Comparison of ENCODE assay signal across 8 cellular contexts in the genomic region with DNA sequence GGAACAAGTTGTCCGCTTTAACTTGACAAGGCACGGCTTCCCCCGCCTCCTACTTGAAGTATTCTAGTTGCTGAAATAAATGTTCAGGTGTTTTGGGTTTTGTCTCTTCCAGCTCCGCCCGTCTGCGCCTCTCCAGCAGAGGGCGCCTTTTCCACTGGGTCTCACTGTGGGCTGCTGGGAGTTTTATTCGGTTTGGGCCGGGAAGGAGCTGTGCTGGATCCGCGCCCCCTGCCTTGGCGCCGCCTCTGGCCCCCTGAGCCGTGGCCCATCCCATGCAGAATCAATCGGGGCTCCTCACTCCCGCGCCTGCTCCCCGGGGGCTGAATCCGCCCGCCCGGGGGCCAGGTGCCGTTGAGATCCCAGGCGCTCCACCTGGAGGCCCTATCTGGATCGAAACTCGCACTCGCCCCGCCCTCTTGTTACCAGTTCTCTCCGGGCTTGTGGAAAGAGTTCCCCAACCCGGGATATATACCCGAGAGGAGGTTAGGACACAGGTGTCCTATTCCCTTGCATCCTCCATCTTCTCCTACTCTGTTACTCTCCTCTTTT. TPM values are rescaled to one million over a fixed set of nuclear protein-coding genes. Genes with fewer than 3 reads are reported as not detected.
A peak's percentile ranks its signal among the peaks of the same experiment; 100 is the strongest.
DNase-seq lines count a peak whose midpoint lies in the region; ATAC-seq and TF ChIP-seq lines count a peak whose summit lies in the region.

No MANE protein-coding gene starts in this region.

- H3K23me2 ChIP-seq in H9 (ENCODE audit: insufficient read length, low read depth, low read length, poor library complexity, severe bottlenecking), result no peaks in the 10 kb centered on the region

- TF ChIP-seq CTCF in DND-41 (IDR thresholded peaks at IDR 0.05; ENCODE audit: borderline replicate concordance, extremely low read depth, low read length, poor library complexity, severe bottlenecking) (peak; percentile 70), H9 (conservative IDR thresholded peaks at IDR 0.05) (peak; percentile 99)

- peak; percentile 19 for DNase-seq in DND-41
- peak; percentile 91 for DNase-seq in H9
- DNase-seq in NCI-H1105 treated with DMSO at 0.1 percent for 48 hours (lab: John Stamatoyannopoulos, UW), result peak; percentile 82
- peak; percentile 42 to 51 for DNase-seq in activated CD4-positive, alpha-beta T cell treated with anti-CD3 and anti-CD28 coated beads for 24 hours (ENCODE audit: low read depth in 2 of 2)
- peak; percentile 24 to 49 for DNase-seq in memory B cell (ENCODE audit: low spot score in 2 of 2)
- DNase-seq in stimulated activated CD8-positive, alpha-beta memory T cell treated with anti-CD3 and anti-CD28 coated beads, Interleukin-4, amount 100 ng/mL, for 48 hours, result peak; percentile 78
- DNase-seq in NCI-H446 treated with DMSO at 0.1 percent for 48 hours (lab: John Stamatoyannopoulos, UW), result no peak

- no peaks in the 10 kb centered on the region for H3K36me3 ChIP-seq in DND-41 (ENCODE audit: insufficient read depth, low read length)

- H3K36me3 Mint-ChIP-seq in H9 (ENCODE audit: insufficient read depth in 1 of 3, low read depth in 3 of 3) (no peaks in the 10 kb centered on the region; a peak in 1 of 7 replicates), memory B cell (no peaks in the 10 kb centered on the region)
- no peaks in the 10 kb centered on the region for H3K36me3 Mint-ChIP-seq in dendritic cell treated with granulocyte-macrophage colony-stimulating factor and Interleukin-4, amounts not matched to agents 40 ng/mL and 50 ng/mL, for 4 days (ENCODE audit: low read depth)

- H3T11ph ChIP-seq in H9 (ENCODE audit: low read length), result no peak overlapping the region

- H3K27me3 Mint-ChIP-seq in H9 (ENCODE audit: low read depth) (peaks cover 5% of the 10 kb centered on the region; the same call in 1 of the 2 replicates), memory B cell (peaks cover 9% of the 10 kb centered on the region)
- H3K27me3 Mint-ChIP-seq in dendritic cell treated with granulocyte-macrophage colony-stimulating factor and Interleukin-4, amounts not matched to agents 40 ng/mL and 50 ng/mL, for 4 days, result peaks cover 17% of the 10 kb centered on the region

- H4K8ac ChIP-seq in H9 (replicated peaks; ENCODE audit: insufficient read length, low read depth, low read length), result no peak overlapping the region

- H3K4me1 Mint-ChIP-seq in H9 (peaks cover 5 to 18% of the 10 kb centered on the region in 2 experiments), memory B cell (no peaks in the 10 kb centered on the region)
- H3K4me1 Mint-ChIP-seq in dendritic cell treated with granulocyte-macrophage colony-stimulating factor and Interleukin-4, amounts not matched to agents 40 ng/mL and 50 ng/mL, for 4 days (ENCODE audit: low read depth), result peaks cover 6% of the 10 kb centered on the region

- H2BK15ac ChIP-seq in H9 (ENCODE audit: low read depth, low read length), result no peak overlapping the region; the same call in 1 of the 2 replicates

- H3K27ac Mint-ChIP-seq in H9, result peak overlapping the region in 2 of 3 experiments; percentile 14 to 30; a peak in 1 of 7 replicates
- no peak overlapping the region for H3K27ac Mint-ChIP-seq in dendritic cell treated with granulocyte-macrophage colony-stimulating factor and Interleukin-4, amounts not matched to agents 40 ng/mL and 50 ng/mL, for 4 days
- no peak overlapping the region for H3K27ac Mint-ChIP-seq in memory B cell

- no peak overlapping the region for H4K91ac ChIP-seq in H9 (ENCODE audit: insufficient read length, low read depth, low read length)

- no peak overlapping the region for H4K5ac ChIP-seq in H9 (ENCODE audit: insufficient read length, low read depth, low read length)

- H3K79me2 ChIP-seq in DND-41 (ENCODE audit: insufficient read depth, low read length) (no peaks in the 10 kb centered on the region), H9 (ENCODE audit: insufficient read depth, low read length) (no peaks in the 10 kb centered on the region)

- peak overlapping the region; percentile 57 to 72 for H3K4me3 Mint-ChIP-seq in H9
- H3K4me3 Mint-ChIP-seq in dendritic cell treated with granulocyte-macrophage colony-stimulating factor and Interleukin-4, amounts not matched to agents 40 ng/mL and 50 ng/mL, for 4 days, result peak overlapping the region; percentile 66
- H3K4me3 Mint-ChIP-seq in memory B cell, result peak overlapping the region; percentile 53

- H3K4me2 ChIP-seq in DND-41 (ENCODE audit: insufficient read depth, low read length) (no peak overlapping the region), H9 (ENCODE audit: insufficient read depth, insufficient read length, low read length) (peak overlapping the region; percentile 51)

- H3K56ac ChIP-seq in H9 (ENCODE audit: insufficient read length, low read depth, low read length), result no peak overlapping the region

- no peak overlapping the region for H2AK5ac ChIP-seq in H9 (ENCODE audit: insufficient read length, low read length)

- peaks cover 5% of the 10 kb centered on the region for H3K27me3 ChIP-seq in DND-41 (ENCODE audit: insufficient read depth, low read length, poor library complexity)
- H3K27me3 ChIP-seq in H9 (ENCODE audit: insufficient read depth, low read length), result no peaks in the 10 kb centered on the region

- no peak overlapping the region for H2BK120ac ChIP-seq in H9 (ENCODE audit: low read depth, low read length, poor library complexity, severe bottlenecking)

- H4K20me1 ChIP-seq in DND-41 (ENCODE audit: insufficient read depth, low read length) (no peaks in the 10 kb centered on the region; the same call in 1 of the 2 replicates), H9 (ENCODE audit: control insufficient read depth, insufficient read depth, insufficient read length) (no peaks in the 10 kb centered on the region)

- H3K4ac ChIP-seq in H9 (ENCODE audit: low read depth, low read length), result no peak overlapping the region

- H3K18ac ChIP-seq in H9 (ENCODE audit: insufficient read length, low read depth, low read length), result peak overlapping the region; percentile 88

- peak overlapping the region; percentile 79 for H2BK12ac ChIP-seq in H9 (ENCODE audit: insufficient read length, low read depth, low read length)

- H3K23ac ChIP-seq in H9 (ENCODE audit: insufficient read length, low read depth, low read length), result no peak overlapping the region

- H3K4me1 ChIP-seq in DND-41 (ENCODE audit: insufficient read depth, low read length), result no peaks in the 10 kb centered on the region
- H3K4me1 ChIP-seq in H9 (ENCODE audit: insufficient read depth, low read length), result no peaks in the 10 kb centered on the region; the same call in 1 of the 2 replicates

- H3K9ac ChIP-seq in DND-41 (ENCODE audit: low read depth, low read length) (no peak overlapping the region), H9 (ENCODE audit: extremely low read depth, insufficient read length, low read length) (peak overlapping the region; percentile 56)

- H2AFZ ChIP-seq in DND-41 (ENCODE audit: low read depth, low read length) (no peak overlapping the region), H9 (ENCODE audit: low read length) (peak overlapping the region; percentile 100)

- H2BK5ac ChIP-seq in H9 (ENCODE audit: insufficient read length, low read length), result no peak overlapping the region

- H3K9me3 ChIP-seq in DND-41 (ENCODE audit: insufficient read depth, low read length, severe bottlenecking), result no peaks in the 10 kb centered on the region
- H3K9me3 ChIP-seq in H9 (ENCODE audit: control insufficient read depth, low read depth, low read length), result no peaks in the 10 kb centered on the region

- H2BK20ac ChIP-seq in H9 (ENCODE audit: low read depth, low read length, poor library complexity, severe bottlenecking), result no peak overlapping the region

- WGBS in H9 (ENCODE audit: extremely low coverage, insufficient read length, low lambda C conversion rate), result no CpG with 5 or more reads among the region's 30 CpGs

- H3K27ac ChIP-seq in DND-41 (ENCODE audit: low read length), result no peak overlapping the region
- no peak overlapping the region for H3K27ac ChIP-seq in H9 (ENCODE audit: insufficient read length, low read depth, low read length)

- peak; percentile 55; the same call in 1 of the 3 replicates for ATAC-seq in DND-41 (ENCODE audit: insufficient read depth, low read depth)
- peak; percentile 70 for ATAC-seq in memory B cell (ENCODE audit: low read depth)

- intact Hi-C loops in dendritic cell treated with granulocyte-macrophage colony-stimulating factor and Interleukin-4, amounts not matched to agents 40 ng/mL and 50 ng/mL, for 4 days (cut with micrococcal nuclease), result loop anchor here (1.0 to 5.0 kb wide), 2 partner anchors 78 to 259 kb away; no protein-coding TSS in a partner anchor

- H3K79me1 ChIP-seq in H9 (ENCODE audit: insufficient read depth, low read depth, low read length, poor library complexity, severe bottlenecking), result no peaks in the 10 kb centered on the region

- peak overlapping the region; percentile 87; the same call in 1 of the 2 replicates for H3K14ac ChIP-seq in H9 (ENCODE audit: insufficient read depth, low read length)

- H3K9me3 Mint-ChIP-seq in H9 (no peaks in the 10 kb centered on the region), memory B cell (no peaks in the 10 kb centered on the region)
- H3K9me3 Mint-ChIP-seq in dendritic cell treated with granulocyte-macrophage colony-stimulating factor and Interleukin-4, amounts not matched to agents 40 ng/mL and 50 ng/mL, for 4 days, result no peaks in the 10 kb centered on the region

- H3K4me3 ChIP-seq in DND-41 (ENCODE audit: low read depth in 1 of 2, low read length in 2 of 2), result no peak overlapping the region

RNA-seq across cellular contexts. Expression of a gene that starts 51.0 kb away (rescaled TPM):
- total RNA-seq in H9 (2021), result not detected in 2 replicates

Comparison
In these comparisons a context has a peak if more than half of its experiments do, and no peak if none do; other contexts are left out.
1. H3K27ac Mint-ChIP-seq: peak in H9 (2 of 3); none in dendritic cell treated with granulocyte-macrophage colony-stimulating factor and Interleukin-4, amounts not matched to agents 40 ng/mL and 50 ng/mL, for 4 days (single experiment) and memory B cell (single experiment).
2. Peak in every context shown above with its lines, with median percentiles within 50 percentile points of each other: H3K4me3 Mint-ChIP-seq.